Comparison of ENCODE assay signal across 22 cellular contexts in genomic region chr11:84865791-84866535, GRCh38.
DNase-seq lines count a peak whose midpoint lies in the region; ATAC-seq and TF ChIP-seq lines count a peak whose summit lies in the region.
"Had no signal": no experiment of that assay in that cellular context is flagged by ENCODE, and none has a peak within 500 bp of the region (broad histone marks: within the 10 kb centered on the region; RNA-seq: fewer than 3 reads in every experiment).

No MANE protein-coding gene starts in this region.

- no peak overlapping the region for H4K8ac ChIP-seq in neuronal stem cell (ENCODE audit: low read depth, low read length)

- H3K27ac Mint-ChIP-seq in glutamatergic neuron (ENCODE audit: unreplicated experiment), result peak overlapping the region; percentile 39
- H3K27ac Mint-ChIP-seq: activated CD4-positive, alpha-beta T cell treated with anti-CD3 and anti-CD28 coated beads for 36 hours; activated naive CD8-positive, alpha-beta T cell treated with anti-CD3 and anti-CD28 coated beads, Interleukin-2, amount 10 ng/mL, durations not matched to agents 7 days and 5 days; CD4-positive, CD25-positive, alpha-beta regulatory T cell had no signal

- H3K4me3 ChIP-seq in smooth muscle cell (no peak overlapping the region), neuronal stem cell (ENCODE audit: low read length in 2 of 2) (no peak overlapping the region), heart right ventricle (no peak overlapping the region)
- H3K4me3 ChIP-seq: testis had no signal

- peaks cover 1% of the 10 kb centered on the region for H3K79me1 ChIP-seq in neuronal stem cell (ENCODE audit: low read depth, low read length)

- peaks cover 4% of the 10 kb centered on the region for H3K4me1 Mint-ChIP-seq in glutamatergic neuron (ENCODE audit: low read depth, unreplicated experiment)
- H3K4me1 Mint-ChIP-seq: activated CD4-positive, alpha-beta T cell treated with anti-CD3 and anti-CD28 coated beads for 36 hours; activated naive CD8-positive, alpha-beta T cell treated with anti-CD3 and anti-CD28 coated beads, Interleukin-2, amount 10 ng/mL, durations not matched to agents 7 days and 5 days; CD4-positive, CD25-positive, alpha-beta regulatory T cell had no signal

- no peak overlapping the region for H3K4ac ChIP-seq in neuronal stem cell (ENCODE audit: low read length)

- 68% methylated on average over 1 of the region's 1 CpG for WGBS in smooth muscle cell (ENCODE audit: low lambda C conversion rate)
- WGBS in neuronal stem cell (ENCODE audit: extremely low coverage in 2 of 2, insufficient read length in 2 of 2, insufficient replicate concordance in 1 of 2), 2 donors, result no CpG with 5 or more reads among the region's 1 CpG
- WGBS in heart right ventricle, 2 donors, result 90 to 94% methylated on average over 1 of the region's 1 CpG

- H3K9me3 Mint-ChIP-seq in glutamatergic neuron (ENCODE audit: unreplicated experiment), result no peaks in the 10 kb centered on the region

- no peak overlapping the region for H3K14ac ChIP-seq in neuronal stem cell (ENCODE audit: low read length)

- H3K27me3 ChIP-seq in smooth muscle cell (ENCODE audit: low read depth) (no peaks in the 10 kb centered on the region), neuronal stem cell (ENCODE audit: control insufficient read depth in 3 of 3, insufficient read depth in 3 of 3, low read depth in 1 of 3, low read length in 3 of 3) (no peaks in the 10 kb centered on the region), heart right ventricle (no peaks in the 10 kb centered on the region)
- H3K27me3 ChIP-seq: brain microvascular endothelial cell, testis had no signal

- peak overlapping the region; percentile 7 for H3K27ac ChIP-seq in smooth muscle cell (ENCODE audit: low read depth)
- no peak overlapping the region for H3K27ac ChIP-seq in neuronal stem cell (replicated peaks; ENCODE audit: low read length)
- H3K27ac ChIP-seq in heart right ventricle, result no peak overlapping the region
- H3K27ac ChIP-seq: brain microvascular endothelial cell, RWPE1, testis had no signal

- H2BK120ac ChIP-seq in neuronal stem cell (ENCODE audit: low read depth, low read length), result no peak overlapping the region

- H2BK12ac ChIP-seq in neuronal stem cell (ENCODE audit: low read length), result no peak overlapping the region

- no peaks in the 10 kb centered on the region for H3K79me2 ChIP-seq in smooth muscle cell (ENCODE audit: low read depth)

- H3K4me3 Mint-ChIP-seq in glutamatergic neuron (ENCODE audit: unreplicated experiment), result no peak overlapping the region
- H3K4me3 Mint-ChIP-seq: activated CD4-positive, alpha-beta T cell treated with anti-CD3 and anti-CD28 coated beads for 36 hours; activated naive CD8-positive, alpha-beta T cell treated with anti-CD3 and anti-CD28 coated beads, Interleukin-2, amount 10 ng/mL, durations not matched to agents 7 days and 5 days; CD4-positive, CD25-positive, alpha-beta regulatory T cell had no signal

- no peaks in the 10 kb centered on the region for H3K27me3 Mint-ChIP-seq in glutamatergic neuron (ENCODE audit: unreplicated experiment)
- H3K27me3 Mint-ChIP-seq: activated CD4-positive, alpha-beta T cell treated with anti-CD3 and anti-CD28 coated beads for 36 hours; activated naive CD8-positive, alpha-beta T cell treated with anti-CD3 and anti-CD28 coated beads, Interleukin-2, amount 10 ng/mL, durations not matched to agents 7 days and 5 days; CD4-positive, CD25-positive, alpha-beta regulatory T cell had no signal

- TF ChIP-seq CTCF in glutamatergic neuron (IDR thresholded peaks at IDR 0.05; ENCODE audit: partially characterized antibody, unreplicated experiment) (no peak), smooth muscle cell (IDR thresholded peaks at IDR 0.05; ENCODE audit: borderline replicate concordance, insufficient read depth, poor library complexity, severe bottlenecking) (no peak), heart right ventricle (IDR thresholded peaks at IDR 0.05) (no peak)

- H3K9me3 ChIP-seq in smooth muscle cell (replicated peaks; ENCODE audit: low read depth) (no peaks in the 10 kb centered on the region), neuronal stem cell (replicated peaks in 1 of 2; ENCODE audit: control insufficient read depth in 2 of 2, insufficient read depth in 1 of 2, low read depth in 1 of 2, low read length in 2 of 2) (no peaks in the 10 kb centered on the region), heart right ventricle (no peaks in the 10 kb centered on the region)
- H3K9me3 ChIP-seq: testis had no signal

- no peak overlapping the region for H2BK5ac ChIP-seq in neuronal stem cell (ENCODE audit: low read length)

- H2BK15ac ChIP-seq in neuronal stem cell (ENCODE audit: low read length), result no peak overlapping the region

- no peak overlapping the region for H4K91ac ChIP-seq in neuronal stem cell (ENCODE audit: low read depth, low read length, poor library complexity)

- no peaks in the 10 kb centered on the region for H3K36me3 ChIP-seq in smooth muscle cell (ENCODE audit: low read depth)
- H3K36me3 ChIP-seq in neuronal stem cell (replicated peaks in 1 of 2; ENCODE audit: control insufficient read depth in 2 of 2, insufficient read depth in 2 of 2, low read length in 2 of 2), result no peaks in the 10 kb centered on the region
- no peaks in the 10 kb centered on the region for H3K36me3 ChIP-seq in heart right ventricle
- H3K36me3 ChIP-seq: brain microvascular endothelial cell had no signal

- H3K4me2 ChIP-seq in smooth muscle cell (peak overlapping the region; percentile 31), neuronal stem cell (ENCODE audit: insufficient read depth, low read length, poor library complexity, severe bottlenecking) (no peak overlapping the region)

- H2AFZ ChIP-seq in smooth muscle cell (ENCODE audit: low read depth) (peak overlapping the region; percentile 8), neuronal stem cell (ENCODE audit: low read length) (no peak overlapping the region)

- no peak overlapping the region for H3K23ac ChIP-seq in neuronal stem cell (ENCODE audit: low read depth, low read length, poor library complexity)

- no peak for DNase-seq in Right ventricle myocardium superior
- no peak for DNase-seq in cardiac septum (ENCODE audit: low spot score)
- DNase-seq in SW480 (ENCODE audit: low spot score), result peak; percentile 4
- no peak for DNase-seq in glutamatergic neuron
- DNase-seq in smooth muscle cell (lab: John Stamatoyannopoulos, UW; ENCODE audit: unreplicated experiment), result no peak
- no peak for DNase-seq in neuronal stem cell (ENCODE audit: low spot score)
- no peak for DNase-seq in heart right ventricle
- DNase-seq: activated CD4-positive, alpha-beta T cell treated with anti-CD3 and anti-CD28 coated beads for 36 hours; activated naive CD8-positive, alpha-beta T cell treated with anti-CD3 and anti-CD28 coated beads, Interleukin-2, amount 10 ng/mL, durations not matched to agents 7 days and 5 days; brain microvascular endothelial cell; CD4-positive, CD25-positive, alpha-beta regulatory T cell; cortex of kidney; DMS153; foreskin melanocyte; left cardiac atrium; midbrain; NCI-H345; retina; stimulated activated CD4-positive, alpha-beta T cell treated with anti-CD3 and anti-CD28 coated beads, Interleukin-15, amount 100 ng/mL, for 24 hours; testis had no signal

- no peak overlapping the region for H2AK5ac ChIP-seq in neuronal stem cell (ENCODE audit: low read depth, low read length)

- H3K9ac ChIP-seq in smooth muscle cell (ENCODE audit: low read depth) (no peak overlapping the region), neuronal stem cell (ENCODE audit: low read depth, low read length, poor library complexity) (no peak overlapping the region)

- no peaks in the 10 kb centered on the region for H3F3A ChIP-seq in smooth muscle cell (ENCODE audit: low read depth)

- H3K36me3 Mint-ChIP-seq in glutamatergic neuron (ENCODE audit: unreplicated experiment), result no peaks in the 10 kb centered on the region
- H3K36me3 Mint-ChIP-seq: activated naive CD8-positive, alpha-beta T cell treated with anti-CD3 and anti-CD28 coated beads, Interleukin-2, amount 10 ng/mL, durations not matched to agents 7 days and 5 days; CD4-positive, CD25-positive, alpha-beta regulatory T cell had no signal

- H3K4me1 ChIP-seq in smooth muscle cell (ENCODE audit: low read depth) (peaks cover 13% of the 10 kb centered on the region), neuronal stem cell (ENCODE audit: control insufficient read depth in 2 of 2, insufficient read depth in 1 of 2, low read depth in 1 of 2, low read length in 2 of 2) (peaks cover 1 to 10% of the 10 kb centered on the region in 2 donors), heart right ventricle (peaks cover 0 to 15% (median 10%) of the 10 kb centered on the region in 9 donors)
- H3K4me1 ChIP-seq: testis had no signal

- no peak overlapping the region for H3K18ac ChIP-seq in neuronal stem cell (ENCODE audit: low read length)

- ATAC-seq in Right ventricle myocardium superior (ENCODE audit: poor library complexity), result peak; percentile 31
- ATAC-seq in GM21717 (IDR thresholded peaks at IDR 0.05; ENCODE audit: unreplicated experiment), result no peak
- no peak for ATAC-seq in heart right ventricle
- ATAC-seq: activated CD4-positive, alpha-beta T cell treated with anti-CD3 and anti-CD28 coated beads for 36 hours had no signal

- no peaks in the 10 kb centered on the region for H4K20me1 ChIP-seq in smooth muscle cell (ENCODE audit: low read depth)

- intact Hi-C loops in Right ventricle myocardium superior (cut with DNase I), result no loop called here
- intact Hi-C loops in cardiac septum (cut with DNase I), result no loop called here
- intact Hi-C loops in heart right ventricle (cut with DNase I), result no loop called here
